Comparison of ENCODE assay signal across 8 cellular contexts in the genomic region with DNA sequence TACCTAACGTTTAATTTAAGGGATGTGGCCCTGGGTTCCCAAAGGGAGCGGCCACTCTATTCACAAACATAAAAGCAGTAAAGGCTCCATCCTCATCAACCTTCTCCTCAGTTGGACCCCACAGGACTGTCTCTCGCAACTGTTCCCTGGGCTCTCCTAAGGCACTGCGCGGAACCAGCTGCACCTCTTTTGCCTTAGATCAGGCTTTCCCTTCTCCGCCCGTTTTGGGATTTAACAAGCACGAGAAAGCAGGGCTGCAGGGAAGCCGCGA. TPM values are rescaled to one million over a fixed set of nuclear protein-coding genes. Genes with fewer than 3 reads are reported as not detected.
DNase-seq lines count a peak whose midpoint lies in the region; ATAC-seq and TF ChIP-seq lines count a peak whose summit lies in the region.

No MANE protein-coding gene starts in this region.

- no peaks in the 10 kb centered on the region for H3F3A ChIP-seq in neural progenitor cell (ENCODE audit: low read depth)

- TF ChIP-seq CTCF in endodermal cell (conservative IDR thresholded peaks at IDR 0.05) (no peak), neural progenitor cell (IDR thresholded peaks at IDR 0.05) (no peak), GM10248 (IDR thresholded peaks at IDR 0.05; ENCODE audit: control extremely low read depth, extremely low read depth, low read depth, missing control alignments) (no peak)

- H3K27me3 ChIP-seq in endodermal cell (ENCODE audit: control insufficient read depth, insufficient read depth, low read length, poor library complexity, severe bottlenecking) (no peaks in the 10 kb centered on the region), neural progenitor cell (no peaks in the 10 kb centered on the region)

- peak overlapping the region; percentile 87 for H3K4me3 ChIP-seq in endodermal cell (ENCODE audit: low read length)
- H3K4me3 ChIP-seq in neural progenitor cell: peak overlapping the region; percentile 70

- H3K9ac ChIP-seq in endodermal cell (ENCODE audit: extremely low read depth, low read length, poor library complexity, severe bottlenecking) (peak overlapping the region; percentile 95), neural progenitor cell (peak overlapping the region; percentile 77)

- H3K27ac Mint-ChIP-seq in endodermal cell (peak overlapping the region; percentile 87), neural progenitor cell (no peak overlapping the region)

- peak overlapping the region; percentile 89 for H3K4me2 ChIP-seq in neural progenitor cell

- no peaks in the 10 kb centered on the region for H3K27me3 Mint-ChIP-seq in endodermal cell (ENCODE audit: insufficient read depth)
- no peaks in the 10 kb centered on the region for H3K27me3 Mint-ChIP-seq in neural progenitor cell (ENCODE audit: insufficient read depth, low read depth)

- H3K36me3 Mint-ChIP-seq in endodermal cell (ENCODE audit: low read depth): peaks cover 28% of the 10 kb centered on the region
- peaks cover 6% of the 10 kb centered on the region for H3K36me3 Mint-ChIP-seq in neural progenitor cell

- H3K4me3 Mint-ChIP-seq in endodermal cell: peak overlapping the region; percentile 87
- peak overlapping the region; percentile 96 for H3K4me3 Mint-ChIP-seq in neural progenitor cell

- peaks cover 51% of the 10 kb centered on the region for H3K79me2 ChIP-seq in neural progenitor cell (ENCODE audit: low read depth)

- ATAC-seq in GM21717 (IDR thresholded peaks at IDR 0.05; ENCODE audit: unreplicated experiment): peak; percentile 5
- no peak for ATAC-seq in GM19023 (IDR thresholded peaks at IDR 0.05; ENCODE audit: unreplicated experiment)

- CTCF ChIA-PET in GM10248 (lab: Yijun Ruan, JAX): interaction anchor here (0.7 to 3.0 kb wide), 8 partner anchors 11 to 62 kb away, joined by 3 to 11 read pairs (median 4); partner anchors contain the start of gene IDI1

- WGBS in endodermal cell (ENCODE audit: insufficient coverage in 1 of 2, insufficient read length in 1 of 2), 2 experiments: 7% methylated on average over 10 of the region's 10 CpGs; no CpG with 5 or more reads in 1 of the 2 experiments

- POLR2A ChIA-PET in GM10248 (lab: Yijun Ruan, JAX): interaction anchor here (0.5 to 1.3 kb wide), 3 partner anchors 14 to 730 kb away, joined by 3 to 7 read pairs (median 5); no protein-coding TSS in a partner anchor

- H3K9me3 ChIP-seq in endodermal cell (ENCODE audit: control insufficient read depth, low read length) (peaks cover 4% of the 10 kb centered on the region), neural progenitor cell (ENCODE audit: low read depth) (no peaks in the 10 kb centered on the region)

- H2AFZ ChIP-seq in neural progenitor cell (replicated peaks): peak overlapping the region; percentile 49

- peak overlapping the region; percentile 81 for H3K27ac ChIP-seq in endodermal cell (ENCODE audit: low read depth, low read length)
- H3K27ac ChIP-seq in neural progenitor cell: no peak overlapping the region

- H3K9me3 Mint-ChIP-seq in endodermal cell: peaks cover 1% of the 10 kb centered on the region
- no peaks in the 10 kb centered on the region for H3K9me3 Mint-ChIP-seq in neural progenitor cell

- peaks cover 26% of the 10 kb centered on the region for H3K36me3 ChIP-seq in endodermal cell (ENCODE audit: control insufficient read depth, insufficient read depth, low read length)
- H3K36me3 ChIP-seq in neural progenitor cell: no peaks in the 10 kb centered on the region

- H3K4me1 ChIP-seq in endodermal cell (ENCODE audit: control insufficient read depth, insufficient read depth, low read length): no peaks in the 10 kb centered on the region
- peaks cover 16% of the 10 kb centered on the region for H3K4me1 ChIP-seq in neural progenitor cell

- DNase-seq in OCI-M1 (lab: John Stamatoyannopoulos, UW): peak; percentile 60
- DNase-seq in endodermal cell: no peak
- DNase-seq in neural progenitor cell (ENCODE audit: low spot score): peak; percentile 64
- no peak for DNase-seq in iPS-NIHi7 (ENCODE audit: extremely low spot score)
- DNase-seq in SKM-1 (lab: John Stamatoyannopoulos, UW; ENCODE audit: unreplicated experiment): no peak
- DNase-seq in GM10248 (ENCODE audit: extremely low spot score): no peak

- peaks cover 28% of the 10 kb centered on the region for H4K20me1 ChIP-seq in neural progenitor cell (ENCODE audit: low read depth)

- H3K4me1 Mint-ChIP-seq in endodermal cell: peaks cover 14% of the 10 kb centered on the region
- H3K4me1 Mint-ChIP-seq in neural progenitor cell: peaks cover 23% of the 10 kb centered on the region

RNA-seq across cellular contexts. Expression of gene GTPBP4, which starts 0.7 kb away (rescaled TPM):
- total RNA-seq in endodermal cell: 10 to 100 TPM; 67.2 to 70.9 TPM
- 47.9 TPM for polyA plus RNA-seq in endodermal cell (2013, experiment 1 of 2)
- 55.6 TPM for polyA plus RNA-seq in endodermal cell (2013, experiment 2 of 2)
- total RNA-seq in neural progenitor cell (ENCODE audit: low replicate concordance): 32.4 and 53.4 TPM in 2 replicates

RNA-seq across cellular contexts. Expression of gene IDI2, which starts 38.1 kb away (rescaled TPM):
- total RNA-seq in endodermal cell (not detected), neural progenitor cell (ENCODE audit: low replicate concordance) (not detected in 2 replicates)
- not detected for polyA plus RNA-seq in endodermal cell (2013, experiment 1 of 2)
- polyA plus RNA-seq in endodermal cell (2013, experiment 2 of 2): not detected

RNA-seq across cellular contexts. Expression of gene LARP4B, which starts 56.1 kb away (rescaled TPM):
- total RNA-seq in endodermal cell (10 to 100 TPM; 94.1 to 94.3 TPM), neural progenitor cell (ENCODE audit: low replicate concordance) (33.1 and 37.8 TPM in 2 replicates)
- 32.2 TPM for polyA plus RNA-seq in endodermal cell (2013, experiment 1 of 2)
- polyA plus RNA-seq in endodermal cell (2013, experiment 2 of 2): 27.5 TPM

Comparison
In these comparisons a context has a peak if more than half of its experiments do, and no peak if none do; other contexts are left out.
1. DNase-seq: peak in OCI-M1 (single experiment) and neural progenitor cell (single experiment); none in endodermal cell (single experiment), iPS-NIHi7 (single experiment), SKM-1 (single experiment) and GM10248 (single experiment).